In the genomic region with DNA sequence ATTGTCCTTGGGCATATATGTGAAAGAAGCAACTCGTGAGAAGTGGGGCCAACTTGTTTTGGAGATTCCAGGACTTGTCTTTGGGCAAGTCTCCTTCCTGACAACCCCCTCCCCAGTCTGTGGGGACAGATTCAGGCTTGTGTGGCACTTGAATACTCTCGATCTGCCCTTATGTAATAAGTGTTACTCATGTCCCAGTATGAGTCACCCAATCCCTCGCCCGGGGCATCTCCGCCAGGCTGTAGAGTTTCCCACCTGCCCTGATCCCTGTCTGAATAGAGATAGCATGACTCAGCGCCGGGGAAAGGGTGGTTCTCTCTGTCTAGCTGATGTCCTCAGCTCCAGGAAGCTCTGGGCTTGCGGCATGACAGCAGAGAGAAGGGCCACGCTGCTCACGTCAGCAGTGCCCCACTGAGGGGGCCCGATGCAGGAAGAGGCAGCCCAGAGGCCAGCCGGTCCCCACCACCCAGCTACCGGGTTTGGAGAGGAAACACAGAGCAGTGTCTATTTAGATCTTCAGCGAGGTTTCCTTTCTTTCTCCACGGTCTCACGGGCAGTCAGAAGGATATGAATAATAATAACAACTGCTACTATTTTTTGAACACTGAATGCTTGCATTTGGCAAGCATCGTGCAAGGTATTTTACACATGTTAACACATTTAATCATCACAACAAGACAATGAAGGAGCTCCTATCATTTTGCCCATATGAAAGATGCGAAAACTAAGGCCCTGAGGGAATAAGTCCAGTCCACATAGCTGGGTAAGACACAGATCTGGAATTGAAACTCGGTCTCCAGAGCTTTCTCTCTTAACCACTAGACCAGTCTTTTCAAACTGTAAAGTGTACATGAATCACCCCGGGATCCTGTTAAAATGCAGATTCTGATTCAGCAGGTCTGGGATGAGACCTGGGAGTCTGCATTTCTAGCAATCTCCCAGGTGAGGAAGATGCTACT, we compare ENCODE assay signal across 1 cellular context.
TF ChIP-seq lines count a peak whose summit lies in the region.

No MANE protein-coding gene starts in this region.

TF ChIP-seq in HepG2, 621 proteins besides CTCF, POLR2A, EP300 and RAD21 (continued from another document and continues in another):
- TF ChIP-seq, protein P1, sequence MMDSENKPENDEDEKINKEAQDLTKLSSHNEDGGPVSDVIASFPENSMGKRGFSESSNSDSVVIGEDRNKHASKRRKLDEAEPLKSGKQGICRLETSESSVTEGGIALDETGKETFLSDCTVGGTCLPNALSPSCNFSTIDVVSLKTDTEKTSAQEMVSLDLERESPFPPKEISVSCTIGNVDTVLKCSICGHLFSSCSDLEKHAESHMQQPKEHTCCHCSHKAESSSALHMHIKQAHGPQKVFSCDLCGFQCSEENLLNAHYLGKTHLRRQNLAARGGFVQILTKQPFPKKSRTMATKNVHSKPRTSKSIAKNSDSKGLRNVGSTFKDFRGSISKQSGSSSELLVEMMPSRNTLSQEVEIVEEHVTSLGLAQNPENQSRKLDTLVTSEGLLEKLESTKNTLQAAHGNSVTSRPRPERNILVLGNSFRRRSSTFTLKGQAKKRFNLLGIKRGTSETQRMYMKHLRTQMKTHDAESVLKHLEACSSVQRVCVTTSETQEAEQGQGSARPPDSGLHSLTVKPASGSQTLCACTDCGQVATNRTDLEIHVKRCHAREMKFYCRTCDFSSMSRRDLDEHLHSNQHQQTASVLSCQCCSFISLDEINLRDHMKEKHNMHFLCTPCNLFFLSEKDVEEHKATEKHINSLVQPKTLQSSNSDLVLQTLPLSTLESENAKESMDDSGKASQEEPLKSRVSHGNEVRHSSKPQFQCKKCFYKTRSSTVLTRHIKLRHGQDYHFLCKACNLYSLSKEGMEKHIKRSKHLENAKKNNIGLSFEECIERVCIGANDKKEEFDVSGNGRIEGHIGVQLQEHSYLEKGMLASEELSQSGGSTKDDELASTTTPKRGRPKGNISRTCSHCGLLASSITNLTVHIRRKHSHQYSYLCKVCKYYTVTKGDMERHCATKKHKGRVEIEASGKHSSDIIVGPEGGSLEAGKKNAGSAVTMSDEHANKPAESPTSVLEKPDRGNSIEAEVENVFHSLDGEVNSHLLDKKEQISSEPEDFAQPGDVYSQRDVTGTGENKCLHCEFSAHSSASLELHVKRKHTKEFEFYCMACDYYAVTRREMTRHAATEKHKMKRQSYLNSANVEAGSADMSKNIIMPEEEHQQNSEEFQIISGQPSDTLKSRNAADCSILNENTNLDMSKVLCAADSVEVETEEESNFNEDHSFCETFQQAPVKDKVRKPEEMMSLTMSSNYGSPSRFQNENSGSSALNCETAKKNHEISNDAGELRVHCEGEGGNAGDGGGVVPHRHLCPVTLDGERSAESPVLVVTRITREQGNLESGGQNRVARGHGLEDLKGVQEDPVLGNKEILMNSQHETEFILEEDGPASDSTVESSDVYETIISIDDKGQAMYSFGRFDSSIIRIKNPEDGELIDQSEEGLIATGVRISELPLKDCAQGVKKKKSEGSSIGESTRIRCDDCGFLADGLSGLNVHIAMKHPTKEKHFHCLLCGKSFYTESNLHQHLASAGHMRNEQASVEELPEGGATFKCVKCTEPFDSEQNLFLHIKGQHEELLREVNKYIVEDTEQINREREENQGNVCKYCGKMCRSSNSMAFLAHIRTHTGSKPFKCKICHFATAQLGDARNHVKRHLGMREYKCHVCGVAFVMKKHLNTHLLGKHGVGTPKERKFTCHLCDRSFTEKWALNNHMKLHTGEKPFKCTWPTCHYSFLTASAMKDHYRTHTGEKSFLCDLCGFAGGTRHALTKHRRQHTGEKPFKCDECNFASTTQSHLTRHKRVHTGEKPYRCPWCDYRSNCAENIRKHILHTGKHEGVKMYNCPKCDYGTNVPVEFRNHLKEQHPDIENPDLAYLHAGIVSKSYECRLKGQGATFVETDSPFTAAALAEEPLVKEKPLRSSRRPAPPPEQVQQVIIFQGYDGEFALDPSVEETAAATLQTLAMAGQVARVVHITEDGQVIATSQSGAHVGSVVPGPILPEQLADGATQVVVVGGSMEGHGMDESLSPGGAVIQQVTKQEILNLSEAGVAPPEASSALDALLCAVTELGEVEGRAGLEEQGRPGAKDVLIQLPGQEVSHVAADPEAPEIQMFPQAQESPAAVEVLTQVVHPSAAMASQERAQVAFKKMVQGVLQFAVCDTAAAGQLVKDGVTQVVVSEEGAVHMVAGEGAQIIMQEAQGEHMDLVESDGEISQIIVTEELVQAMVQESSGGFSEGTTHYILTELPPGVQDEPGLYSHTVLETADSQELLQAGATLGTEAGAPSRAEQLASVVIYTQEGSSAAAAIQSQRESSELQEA (CRISPR knock-in tag; IDR thresholded peaks at IDR 0.05; ENCODE audit: not compliant biosample characterization), result no peak
- TF ChIP-seq SOX5 (CRISPR knock-in tag; IDR thresholded peaks at IDR 0.05; ENCODE audit: borderline replicate concordance) (peak; percentile 43; the same call in 1 of the 2 replicates), KAT7 (CRISPR knock-in tag; IDR thresholded peaks at IDR 0.05; ENCODE audit: borderline replicate concordance) (no peak), RXRB (CRISPR knock-in tag; IDR thresholded peaks at IDR 0.05; ENCODE audit: borderline replicate concordance) (peak; percentile 53; the same call in 1 of the 2 replicates), FOSL1 (CRISPR knock-in tag; IDR thresholded peaks at IDR 0.05; ENCODE audit: borderline replicate concordance) (peak; percentile 84), SSRP1 (CRISPR knock-in tag; IDR thresholded peaks at IDR 0.05) (no peak), RXRA (CRISPR knock-in tag; IDR thresholded peaks at IDR 0.05) (peak; percentile 41; the same call in 1 of the 2 replicates), REL (CRISPR knock-in tag; conservative IDR thresholded peaks at IDR 0.05) (no peak), RFX1 (IDR thresholded peaks at IDR 0.05) (no peak), GATAD2A (CRISPR knock-in tag; IDR thresholded peaks at IDR 0.05) (peak; percentile 50), KMT2A (CRISPR knock-in tag; IDR thresholded peaks at IDR 0.05) (no peak), RCOR2 (CRISPR knock-in tag; IDR thresholded peaks at IDR 0.05) (peak; percentile 38; the same call in 1 of the 2 replicates), ZNF382 (CRISPR knock-in tag; IDR thresholded peaks at IDR 0.05; ENCODE audit: borderline replicate concordance) (no peak), KAT8 (CRISPR knock-in tag; IDR thresholded peaks at IDR 0.05) (peak; percentile 51; the same call in 1 of the 2 replicates), ELF4 (CRISPR knock-in tag; IDR thresholded peaks at IDR 0.05; ENCODE audit: borderline replicate concordance) (no peak), ZMAT3 (CRISPR knock-in tag; conservative IDR thresholded peaks at IDR 0.05) (no peak), MED13 (CRISPR knock-in tag; IDR thresholded peaks at IDR 0.05) (no peak), DNMT3B (CRISPR knock-in tag; conservative IDR thresholded peaks at IDR 0.05) (0 out of 2 replicates have a peak, but pooled peaks have one; percentile 65), ELF1 (CRISPR knock-in tag; IDR thresholded peaks at IDR 0.05) (peak; percentile 41; the same call in 1 of the 2 replicates), ZNF737 (CRISPR knock-in tag; IDR thresholded peaks at IDR 0.05; ENCODE audit: borderline replicate concordance) (no peak)
- TF ChIP-seq, protein P2, sequence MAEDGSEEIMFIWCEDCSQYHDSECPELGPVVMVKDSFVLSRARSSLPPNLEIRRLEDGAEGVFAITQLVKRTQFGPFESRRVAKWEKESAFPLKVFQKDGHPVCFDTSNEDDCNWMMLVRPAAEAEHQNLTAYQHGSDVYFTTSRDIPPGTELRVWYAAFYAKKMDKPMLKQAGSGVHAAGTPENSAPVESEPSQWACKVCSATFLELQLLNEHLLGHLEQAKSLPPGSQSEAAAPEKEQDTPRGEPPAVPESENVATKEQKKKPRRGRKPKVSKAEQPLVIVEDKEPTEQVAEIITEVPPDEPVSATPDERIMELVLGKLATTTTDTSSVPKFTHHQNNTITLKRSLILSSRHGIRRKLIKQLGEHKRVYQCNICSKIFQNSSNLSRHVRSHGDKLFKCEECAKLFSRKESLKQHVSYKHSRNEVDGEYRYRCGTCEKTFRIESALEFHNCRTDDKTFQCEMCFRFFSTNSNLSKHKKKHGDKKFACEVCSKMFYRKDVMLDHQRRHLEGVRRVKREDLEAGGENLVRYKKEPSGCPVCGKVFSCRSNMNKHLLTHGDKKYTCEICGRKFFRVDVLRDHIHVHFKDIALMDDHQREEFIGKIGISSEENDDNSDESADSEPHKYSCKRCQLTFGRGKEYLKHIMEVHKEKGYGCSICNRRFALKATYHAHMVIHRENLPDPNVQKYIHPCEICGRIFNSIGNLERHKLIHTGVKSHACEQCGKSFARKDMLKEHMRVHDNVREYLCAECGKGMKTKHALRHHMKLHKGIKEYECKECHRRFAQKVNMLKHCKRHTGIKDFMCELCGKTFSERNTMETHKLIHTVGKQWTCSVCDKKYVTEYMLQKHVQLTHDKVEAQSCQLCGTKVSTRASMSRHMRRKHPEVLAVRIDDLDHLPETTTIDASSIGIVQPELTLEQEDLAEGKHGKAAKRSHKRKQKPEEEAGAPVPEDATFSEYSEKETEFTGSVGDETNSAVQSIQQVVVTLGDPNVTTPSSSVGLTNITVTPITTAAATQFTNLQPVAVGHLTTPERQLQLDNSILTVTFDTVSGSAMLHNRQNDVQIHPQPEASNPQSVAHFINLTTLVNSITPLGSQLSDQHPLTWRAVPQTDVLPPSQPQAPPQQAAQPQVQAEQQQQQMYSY (CRISPR knock-in tag; IDR thresholded peaks at IDR 0.05), result no peak
- TF ChIP-seq, protein P3, sequence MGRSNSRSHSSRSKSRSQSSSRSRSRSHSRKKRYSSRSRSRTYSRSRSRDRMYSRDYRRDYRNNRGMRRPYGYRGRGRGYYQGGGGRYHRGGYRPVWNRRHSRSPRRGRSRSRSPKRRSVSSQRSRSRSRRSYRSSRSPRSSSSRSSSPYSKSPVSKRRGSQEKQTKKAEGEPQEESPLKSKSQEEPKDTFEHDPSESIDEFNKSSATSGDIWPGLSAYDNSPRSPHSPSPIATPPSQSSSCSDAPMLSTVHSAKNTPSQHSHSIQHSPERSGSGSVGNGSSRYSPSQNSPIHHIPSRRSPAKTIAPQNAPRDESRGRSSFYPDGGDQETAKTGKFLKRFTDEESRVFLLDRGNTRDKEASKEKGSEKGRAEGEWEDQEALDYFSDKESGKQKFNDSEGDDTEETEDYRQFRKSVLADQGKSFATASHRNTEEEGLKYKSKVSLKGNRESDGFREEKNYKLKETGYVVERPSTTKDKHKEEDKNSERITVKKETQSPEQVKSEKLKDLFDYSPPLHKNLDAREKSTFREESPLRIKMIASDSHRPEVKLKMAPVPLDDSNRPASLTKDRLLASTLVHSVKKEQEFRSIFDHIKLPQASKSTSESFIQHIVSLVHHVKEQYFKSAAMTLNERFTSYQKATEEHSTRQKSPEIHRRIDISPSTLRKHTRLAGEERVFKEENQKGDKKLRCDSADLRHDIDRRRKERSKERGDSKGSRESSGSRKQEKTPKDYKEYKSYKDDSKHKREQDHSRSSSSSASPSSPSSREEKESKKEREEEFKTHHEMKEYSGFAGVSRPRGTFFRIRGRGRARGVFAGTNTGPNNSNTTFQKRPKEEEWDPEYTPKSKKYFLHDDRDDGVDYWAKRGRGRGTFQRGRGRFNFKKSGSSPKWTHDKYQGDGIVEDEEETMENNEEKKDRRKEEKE (IDR thresholded peaks at IDR 0.05), result no peak
- TF ChIP-seq, protein P4, sequence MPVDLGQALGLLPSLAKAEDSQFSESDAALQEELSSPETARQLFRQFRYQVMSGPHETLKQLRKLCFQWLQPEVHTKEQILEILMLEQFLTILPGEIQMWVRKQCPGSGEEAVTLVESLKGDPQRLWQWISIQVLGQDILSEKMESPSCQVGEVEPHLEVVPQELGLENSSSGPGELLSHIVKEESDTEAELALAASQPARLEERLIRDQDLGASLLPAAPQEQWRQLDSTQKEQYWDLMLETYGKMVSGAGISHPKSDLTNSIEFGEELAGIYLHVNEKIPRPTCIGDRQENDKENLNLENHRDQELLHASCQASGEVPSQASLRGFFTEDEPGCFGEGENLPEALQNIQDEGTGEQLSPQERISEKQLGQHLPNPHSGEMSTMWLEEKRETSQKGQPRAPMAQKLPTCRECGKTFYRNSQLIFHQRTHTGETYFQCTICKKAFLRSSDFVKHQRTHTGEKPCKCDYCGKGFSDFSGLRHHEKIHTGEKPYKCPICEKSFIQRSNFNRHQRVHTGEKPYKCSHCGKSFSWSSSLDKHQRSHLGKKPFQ (CRISPR knock-in tag; IDR thresholded peaks at IDR 0.05; ENCODE audit: insufficient replicate concordance), result no peak
- TF ChIP-seq, protein P5, sequence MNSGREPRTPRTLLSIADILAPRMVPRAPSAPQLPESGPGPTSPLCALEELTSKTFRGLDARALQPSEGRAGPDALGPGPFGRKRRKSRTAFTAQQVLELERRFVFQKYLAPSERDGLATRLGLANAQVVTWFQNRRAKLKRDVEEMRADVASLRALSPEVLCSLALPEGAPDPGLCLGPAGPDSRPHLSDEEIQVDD (CRISPR knock-in tag; IDR thresholded peaks at IDR 0.05; ENCODE audit: borderline replicate concordance), result no peak
- TF ChIP-seq, protein P6, sequence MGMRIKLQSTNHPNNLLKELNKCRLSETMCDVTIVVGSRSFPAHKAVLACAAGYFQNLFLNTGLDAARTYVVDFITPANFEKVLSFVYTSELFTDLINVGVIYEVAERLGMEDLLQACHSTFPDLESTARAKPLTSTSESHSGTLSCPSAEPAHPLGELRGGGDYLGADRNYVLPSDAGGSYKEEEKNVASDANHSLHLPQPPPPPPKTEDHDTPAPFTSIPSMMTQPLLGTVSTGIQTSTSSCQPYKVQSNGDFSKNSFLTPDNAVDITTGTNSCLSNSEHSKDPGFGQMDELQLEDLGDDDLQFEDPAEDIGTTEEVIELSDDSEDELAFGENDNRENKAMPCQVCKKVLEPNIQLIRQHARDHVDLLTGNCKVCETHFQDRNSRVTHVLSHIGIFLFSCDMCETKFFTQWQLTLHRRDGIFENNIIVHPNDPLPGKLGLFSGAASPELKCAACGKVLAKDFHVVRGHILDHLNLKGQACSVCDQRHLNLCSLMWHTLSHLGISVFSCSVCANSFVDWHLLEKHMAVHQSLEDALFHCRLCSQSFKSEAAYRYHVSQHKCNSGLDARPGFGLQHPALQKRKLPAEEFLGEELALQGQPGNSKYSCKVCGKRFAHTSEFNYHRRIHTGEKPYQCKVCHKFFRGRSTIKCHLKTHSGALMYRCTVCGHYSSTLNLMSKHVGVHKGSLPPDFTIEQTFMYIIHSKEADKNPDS (CRISPR knock-in tag; IDR thresholded peaks at IDR 0.05), result peak; percentile 83; the same call in 1 of the 2 replicates
- TF ChIP-seq, protein P7, sequence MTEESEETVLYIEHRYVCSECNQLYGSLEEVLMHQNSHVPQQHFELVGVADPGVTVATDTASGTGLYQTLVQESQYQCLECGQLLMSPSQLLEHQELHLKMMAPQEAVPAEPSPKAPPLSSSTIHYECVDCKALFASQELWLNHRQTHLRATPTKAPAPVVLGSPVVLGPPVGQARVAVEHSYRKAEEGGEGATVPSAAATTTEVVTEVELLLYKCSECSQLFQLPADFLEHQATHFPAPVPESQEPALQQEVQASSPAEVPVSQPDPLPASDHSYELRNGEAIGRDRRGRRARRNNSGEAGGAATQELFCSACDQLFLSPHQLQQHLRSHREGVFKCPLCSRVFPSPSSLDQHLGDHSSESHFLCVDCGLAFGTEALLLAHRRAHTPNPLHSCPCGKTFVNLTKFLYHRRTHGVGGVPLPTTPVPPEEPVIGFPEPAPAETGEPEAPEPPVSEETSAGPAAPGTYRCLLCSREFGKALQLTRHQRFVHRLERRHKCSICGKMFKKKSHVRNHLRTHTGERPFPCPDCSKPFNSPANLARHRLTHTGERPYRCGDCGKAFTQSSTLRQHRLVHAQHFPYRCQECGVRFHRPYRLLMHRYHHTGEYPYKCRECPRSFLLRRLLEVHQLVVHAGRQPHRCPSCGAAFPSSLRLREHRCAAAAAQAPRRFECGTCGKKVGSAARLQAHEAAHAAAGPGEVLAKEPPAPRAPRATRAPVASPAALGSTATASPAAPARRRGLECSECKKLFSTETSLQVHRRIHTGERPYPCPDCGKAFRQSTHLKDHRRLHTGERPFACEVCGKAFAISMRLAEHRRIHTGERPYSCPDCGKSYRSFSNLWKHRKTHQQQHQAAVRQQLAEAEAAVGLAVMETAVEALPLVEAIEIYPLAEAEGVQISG (CRISPR knock-in tag; IDR thresholded peaks at IDR 0.05), result no peak
